Comparison of ENCODE assay signal across 32 cellular contexts in genomic region chr20:22815206-22815551, GRCh38.
"Had no signal": no experiment of that assay in that cellular context is flagged by ENCODE, and none has a peak within 500 bp of the region (broad histone marks: within the 10 kb centered on the region; RNA-seq: fewer than 3 reads in every experiment).

No MANE protein-coding gene starts in this region.

- H3K4me3 Mint-ChIP-seq: activated CD4-positive, alpha-beta T cell treated with anti-CD3 and anti-CD28 coated beads, Interleukin-2, amount 10 ng/mL, durations not matched to agents 7 days and 5 days; activated CD8-positive, alpha-beta T cell treated with anti-CD3 and anti-CD28 coated beads for 36 hours; activated naive CD4-positive, alpha-beta T cell treated with anti-CD3 and anti-CD28 coated beads, Interleukin-2, amount 10 ng/mL, durations not matched to agents 7 days and 5 days; activated naive CD8-positive, alpha-beta T cell treated with anti-CD3 and anti-CD28 coated beads, Interleukin-2, amount 10 ng/mL, durations not matched to agents 7 days and 5 days; activated T-helper 1 cell treated with anti-CD3 and anti-CD28 coated beads, Interleukin-12 subunit alpha, Interleukin-12 subunit beta, Interleukin-2, Interleukin-4 antibody, amounts not matched to agents 30 ng/mL and 10 ng/mL and 1 ng/mL, durations not matched to agents 14 hours and 24 hours and 36 hours had no signal

- H3K27me3 ChIP-seq: ascending aorta, breast epithelium, colonic mucosa, esophagus squamous epithelium, gastroesophageal sphincter had no signal

- ATAC-seq: activated CD8-positive, alpha-beta T cell treated with anti-CD3 and anti-CD28 coated beads for 36 hours; activated naive CD4-positive, alpha-beta T cell treated with anti-CD3 and anti-CD28 coated beads, Interleukin-2, amount 50 U/mL, for 72 hours; gastroesophageal sphincter had no signal

- H3K4me1 Mint-ChIP-seq: activated CD4-positive, alpha-beta T cell treated with anti-CD3 and anti-CD28 coated beads, Interleukin-2, amount 10 ng/mL, durations not matched to agents 7 days and 5 days; activated naive CD4-positive, alpha-beta T cell treated with anti-CD3 and anti-CD28 coated beads, Interleukin-2, amount 10 ng/mL, durations not matched to agents 7 days and 5 days had no signal

- H3K27ac Mint-ChIP-seq: activated CD4-positive, alpha-beta T cell treated with anti-CD3 and anti-CD28 coated beads, Interleukin-2, amount 10 ng/mL, durations not matched to agents 7 days and 5 days; activated CD8-positive, alpha-beta T cell treated with anti-CD3 and anti-CD28 coated beads for 36 hours; activated naive CD4-positive, alpha-beta T cell treated with anti-CD3 and anti-CD28 coated beads, Interleukin-2, amount 10 ng/mL, durations not matched to agents 7 days and 5 days; activated naive CD4-positive, alpha-beta T cell treated with anti-CD3 and anti-CD28 coated beads, Interleukin-2, amount 50 U/mL, for 72 hours; activated naive CD8-positive, alpha-beta T cell treated with anti-CD3 and anti-CD28 coated beads, Interleukin-2, amount 10 ng/mL, durations not matched to agents 7 days and 5 days; activated T-helper 1 cell treated with anti-CD3 and anti-CD28 coated beads, Interleukin-12 subunit alpha, Interleukin-12 subunit beta, Interleukin-2, Interleukin-4 antibody, amounts not matched to agents 30 ng/mL and 10 ng/mL and 1 ng/mL, durations not matched to agents 14 hours and 24 hours and 36 hours; activated T-helper 2 cell treated with anti-CD3 and anti-CD28 coated beads, Interferon-gamma antibody, Interleukin-2, Interleukin-4, amounts not matched to agents 10 μg/mL and 5 μg/mL and 100 μg/mL, durations not matched to agents 14 hours and 24 hours and 36 hours had no signal

- DNase-seq: activated CD4-positive, alpha-beta T cell treated with anti-CD3 and anti-CD28 coated beads for 1 hour; activated CD4-positive, alpha-beta T cell treated with anti-CD3 and anti-CD28 coated beads for 4 hours; activated CD4-positive, alpha-beta T cell treated with anti-CD3 and anti-CD28 coated beads, Interleukin-2, amount 10 ng/mL, durations not matched to agents 7 days and 5 days; activated CD4-positive, alpha-beta T cell treated with anti-CD3 and anti-CD28 coated beads, Interleukin-2, amount 50 U/mL, for 4 hours; activated CD8-positive, alpha-beta memory T cell treated with anti-CD3 and anti-CD28 coated beads for 24 hours; activated CD8-positive, alpha-beta memory T cell treated with anti-CD3 and anti-CD28 coated beads, Interleukin-2, amount 50 U/mL, for 4 hours; activated CD8-positive, alpha-beta T cell treated with anti-CD3 and anti-CD28 coated beads for 36 hours; activated effector memory CD4-positive, alpha-beta T cell treated with anti-CD3 and anti-CD28 coated beads, Interleukin-2, amount 50 U/mL, for 16 hours; activated naive CD4-positive, alpha-beta T cell; activated naive CD4-positive, alpha-beta T cell treated with anti-CD3 and anti-CD28 coated beads, Interleukin-2, amount 10 ng/mL, durations not matched to agents 7 days and 5 days; activated naive CD8-positive, alpha-beta T cell treated with anti-CD3 and anti-CD28 coated beads, Interleukin-2, amount 10 ng/mL, durations not matched to agents 7 days and 5 days; activated T-cell treated with anti-CD3 and anti-CD28 coated beads, Interleukin-2, amount 50 U/mL, for 1 hour; activated T-cell treated with anti-CD3 and anti-CD28 coated beads, Interleukin-2, amount 50 U/mL, for 48 hours; central memory CD4-positive, alpha-beta T cell; cerebellar nuclear complex; colonic mucosa; effector CD8-positive, alpha-beta T cell; esophagus squamous epithelium; foreskin melanocyte; T-helper 1 cell; T-helper 2 cell had no signal

- H3K4me3 ChIP-seq: ascending aorta, breast epithelium, cardiac muscle cell, colonic mucosa, esophagus squamous epithelium, gastroesophageal sphincter had no signal

- H3K36me3 ChIP-seq: ascending aorta, breast epithelium, cardiac muscle cell, colonic mucosa, esophagus squamous epithelium, gastroesophageal sphincter had no signal

- FAIRE-seq: endometrium, endothelial cell of umbilical vein had no signal

- H3K27me3 Mint-ChIP-seq: activated CD4-positive, alpha-beta T cell treated with anti-CD3 and anti-CD28 coated beads, Interleukin-2, amount 10 ng/mL, durations not matched to agents 7 days and 5 days; activated naive CD4-positive, alpha-beta T cell treated with anti-CD3 and anti-CD28 coated beads, Interleukin-2, amount 10 ng/mL, durations not matched to agents 7 days and 5 days had no signal

- H3K9me3 Mint-ChIP-seq: activated CD4-positive, alpha-beta T cell treated with anti-CD3 and anti-CD28 coated beads, Interleukin-2, amount 10 ng/mL, durations not matched to agents 7 days and 5 days; activated CD8-positive, alpha-beta T cell treated with anti-CD3 and anti-CD28 coated beads for 36 hours; activated naive CD4-positive, alpha-beta T cell treated with anti-CD3 and anti-CD28 coated beads, Interleukin-2, amount 10 ng/mL, durations not matched to agents 7 days and 5 days; activated naive CD8-positive, alpha-beta T cell treated with anti-CD3 and anti-CD28 coated beads, Interleukin-2, amount 10 ng/mL, durations not matched to agents 7 days and 5 days; activated T-helper 1 cell treated with anti-CD3 and anti-CD28 coated beads, Interleukin-12 subunit alpha, Interleukin-12 subunit beta, Interleukin-2, Interleukin-4 antibody, amounts not matched to agents 30 ng/mL and 10 ng/mL and 1 ng/mL, durations not matched to agents 14 hours and 24 hours and 36 hours; activated T-helper 2 cell treated with anti-CD3 and anti-CD28 coated beads, Interferon-gamma antibody, Interleukin-2, Interleukin-4, amounts not matched to agents 10 μg/mL and 5 μg/mL and 100 μg/mL, durations not matched to agents 14 hours and 24 hours and 36 hours had no signal

- H3K9me3 ChIP-seq: ascending aorta, breast epithelium, colonic mucosa, esophagus squamous epithelium, gastroesophageal sphincter had no signal

- H3K27ac ChIP-seq: ascending aorta, breast epithelium, cardiac muscle cell, colonic mucosa, epithelial cell of prostate, esophagus squamous epithelium, gastroesophageal sphincter had no signal

- H3K36me3 Mint-ChIP-seq: activated naive CD4-positive, alpha-beta T cell treated with anti-CD3 and anti-CD28 coated beads, Interleukin-2, amount 10 ng/mL, durations not matched to agents 7 days and 5 days; activated naive CD4-positive, alpha-beta T cell treated with anti-CD3 and anti-CD28 coated beads, Interleukin-2, amount 50 U/mL, for 72 hours; activated naive CD8-positive, alpha-beta T cell treated with anti-CD3 and anti-CD28 coated beads, Interleukin-2, amount 10 ng/mL, durations not matched to agents 7 days and 5 days; brain had no signal

- H3K4me1 ChIP-seq: ascending aorta, breast epithelium, colonic mucosa, gastroesophageal sphincter had no signal
